1 cellular context compared by ENCODE assay signal in genomic region chr9:125548141-125548540, GRCh38.
A peak's percentile ranks its signal among the peaks of the same experiment; 100 is the strongest.
TF ChIP-seq lines count a peak whose summit lies in the region.

No MANE protein-coding gene starts in this region.

TF ChIP-seq in HepG2, 621 proteins besides CTCF, POLR2A, EP300 and RAD21 (continued from another document):
- no peak for TF ChIP-seq ZBTB46 (CRISPR knock-in tag; IDR thresholded peaks at IDR 0.05; ENCODE audit: borderline replicate concordance)
- 0 out of 4 replicates have a peak, but pooled peaks of 1 of the 2 experiments have one; percentile 24 for TF ChIP-seq HMGXB4 (CRISPR knock-in tag; IDR thresholded peaks at IDR 0.05; ENCODE audit: borderline replicate concordance in 1 of 2, low read depth in 1 of 2)
- TF ChIP-seq ZNF280B (CRISPR knock-in tag; IDR thresholded peaks at IDR 0.05; ENCODE audit: borderline replicate concordance) = no peak
- no peak for TF ChIP-seq EEA1 (CRISPR knock-in tag; IDR thresholded peaks at IDR 0.05; ENCODE audit: borderline replicate concordance)
- no peak for TF ChIP-seq SKI (IDR thresholded peaks at IDR 0.05; ENCODE audit: partially characterized antibody)
- no peak for TF ChIP-seq AKAP8 (CRISPR knock-in tag; IDR thresholded peaks at IDR 0.05)
- TF ChIP-seq KDM5A (IDR thresholded peaks at IDR 0.05; ENCODE audit: borderline replicate concordance, low read length) = no peak
- peak; percentile 56; the same call in 1 of the 2 replicates for TF ChIP-seq SPEN (CRISPR knock-in tag; IDR thresholded peaks at IDR 0.05; ENCODE audit: low read depth)
- TF ChIP-seq PHF5A (CRISPR knock-in tag; IDR thresholded peaks at IDR 0.05; ENCODE audit: low read depth, unreplicated experiment) = peak; percentile 46
